9 cellular contexts compared by ENCODE assay signal in the genomic region with DNA sequence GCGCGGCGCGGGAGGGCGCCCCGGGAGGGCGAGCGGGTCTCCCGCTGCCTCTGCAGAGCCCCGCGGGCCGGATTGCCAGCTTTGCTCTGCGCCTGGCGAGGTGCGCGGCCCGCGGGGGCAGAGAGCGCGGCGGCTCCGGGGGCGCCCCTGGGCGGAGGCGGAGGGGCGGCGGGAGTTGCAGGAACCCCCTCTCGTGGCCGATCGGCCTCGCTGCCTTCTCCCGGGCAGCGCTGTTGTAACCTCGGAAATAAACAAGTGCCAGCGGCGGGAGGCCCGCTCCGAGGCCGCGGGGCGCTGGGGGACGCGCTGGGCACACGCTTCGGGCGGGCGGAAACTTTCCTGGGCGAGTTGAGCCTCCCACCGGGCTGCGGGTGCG. TPM values are rescaled to one million over a fixed set of nuclear protein-coding genes. Genes with fewer than 3 reads are reported as not detected.
A peak's percentile ranks its signal among the peaks of the same experiment; 100 is the strongest.
DNase-seq lines count a peak whose midpoint lies in the region; ATAC-seq and TF ChIP-seq lines count a peak whose summit lies in the region.
"Had no signal": no experiment of that assay in that cellular context is flagged by ENCODE, and none has a peak within 500 bp of the region (broad histone marks: within the 10 kb centered on the region; RNA-seq: fewer than 3 reads in every experiment).

No MANE protein-coding gene starts in this region.

- intact Hi-C loops in activated CD8-positive, alpha-beta T cell treated with anti-CD3 and anti-CD28 coated beads for 36 hours (cut with micrococcal nuclease): no loop called here
- intact Hi-C loops in breast epithelium (cut with DNase I; ENCODE audit: low total_unique reads): no loop called here

- peak; percentile 51 for ATAC-seq in activated CD8-positive, alpha-beta T cell treated with anti-CD3 and anti-CD28 coated beads, Interleukin-2, amount 10 ng/mL, durations not matched to agents 7 days and 5 days
- ATAC-seq in activated CD8-positive, alpha-beta T cell treated with anti-CD3 and anti-CD28 coated beads for 36 hours: no peak
- ATAC-seq in upper lobe of left lung (ENCODE audit: low FRiP score in 2 of 2): peak in 1 of 2 donors; percentile 23
- no peak for ATAC-seq in GM18505 (IDR thresholded peaks at IDR 0.05; ENCODE audit: unreplicated experiment)

- WGBS in upper lobe of left lung, 2 donors: 0% methylated on average over 2 of the region's 51 CpGs; no CpG with 5 or more reads in 1 of the 2 donors

- H3K4me3 ChIP-seq in breast epithelium (peak overlapping the region; percentile 17 to 68 (median 50)), upper lobe of left lung (peak overlapping the region in 3 of 4 donors; percentile 30 to 45 (median 30))

- H3K4me1 ChIP-seq in breast epithelium (no peaks in the 10 kb centered on the region), upper lobe of left lung (peaks cover 0 to 25% (median 9%) of the 10 kb centered on the region in 4 donors)

- no peak for TF ChIP-seq POLR2A in breast epithelium (IDR thresholded peaks at IDR 0.05)
- TF ChIP-seq POLR2A in upper lobe of left lung (IDR thresholded peaks at IDR 0.05): no peak
- no peak for TF ChIP-seq POLR2A in GM18505 (IDR thresholded peaks at IDR 0.05; ENCODE audit: borderline replicate concordance, extremely low read depth, insufficient read depth, insufficient read length)

- no peak overlapping the region for H3K27ac Mint-ChIP-seq in activated CD8-positive, alpha-beta T cell treated with anti-CD3 and anti-CD28 coated beads, Interleukin-2, amount 10 ng/mL, durations not matched to agents 7 days and 5 days
- no peak overlapping the region for H3K27ac Mint-ChIP-seq in activated CD8-positive, alpha-beta T cell treated with anti-CD3 and anti-CD28 coated beads for 36 hours

- peaks cover 43% of the 10 kb centered on the region for H3K27me3 Mint-ChIP-seq in activated CD8-positive, alpha-beta T cell treated with anti-CD3 and anti-CD28 coated beads, Interleukin-2, amount 10 ng/mL, durations not matched to agents 7 days and 5 days (ENCODE audit: low read depth)
- peaks cover 43% of the 10 kb centered on the region for H3K27me3 Mint-ChIP-seq in activated CD8-positive, alpha-beta T cell treated with anti-CD3 and anti-CD28 coated beads for 36 hours

- CTCF ChIA-PET in activated CD8-positive, alpha-beta T cell treated with anti-CD3 and anti-CD28 coated beads, Interleukin-2, amount 10 ng/mL, durations not matched to agents 7 days and 5 days (lab: Charles Lee): no interaction called here
- CTCF ChIA-PET in activated CD8-positive, alpha-beta T cell treated with anti-CD3 and anti-CD28 coated beads for 36 hours (lab: Charles Lee): interaction anchor here (1.0 to 1.8 kb wide), 2 partner anchors 9 to 24 kb away, joined by 5 to 8 read pairs; no protein-coding TSS in a partner anchor

- H3K36me3 Mint-ChIP-seq in activated CD8-positive, alpha-beta T cell treated with anti-CD3 and anti-CD28 coated beads, Interleukin-2, amount 10 ng/mL, durations not matched to agents 7 days and 5 days (ENCODE audit: low read depth): no peaks in the 10 kb centered on the region
- no peaks in the 10 kb centered on the region for H3K36me3 Mint-ChIP-seq in activated CD8-positive, alpha-beta T cell treated with anti-CD3 and anti-CD28 coated beads for 36 hours (ENCODE audit: low read depth)

- H3K36me3 ChIP-seq in breast epithelium: no peaks in the 10 kb centered on the region
- H3K36me3 ChIP-seq in upper lobe of left lung: no peaks in the 10 kb centered on the region

- TF ChIP-seq CTCF in activated CD8-positive, alpha-beta T cell treated with anti-CD3 and anti-CD28 coated beads for 36 hours (IDR thresholded peaks at IDR 0.05): no peak
- no peak for TF ChIP-seq CTCF in breast epithelium (IDR thresholded peaks at IDR 0.05)
- no peak for TF ChIP-seq CTCF in upper lobe of left lung (IDR thresholded peaks at IDR 0.05)

- no peaks in the 10 kb centered on the region for H3K4me1 Mint-ChIP-seq in activated CD8-positive, alpha-beta T cell treated with anti-CD3 and anti-CD28 coated beads, Interleukin-2, amount 10 ng/mL, durations not matched to agents 7 days and 5 days (ENCODE audit: low read depth)
- H3K4me1 Mint-ChIP-seq in activated CD8-positive, alpha-beta T cell treated with anti-CD3 and anti-CD28 coated beads for 36 hours (ENCODE audit: low read depth): no peaks in the 10 kb centered on the region

- H3K4me3 Mint-ChIP-seq in activated CD8-positive, alpha-beta T cell treated with anti-CD3 and anti-CD28 coated beads, Interleukin-2, amount 10 ng/mL, durations not matched to agents 7 days and 5 days: no peak overlapping the region
- H3K4me3 Mint-ChIP-seq in activated CD8-positive, alpha-beta T cell treated with anti-CD3 and anti-CD28 coated beads for 36 hours: no peak overlapping the region

- TF ChIP-seq EP300 in upper lobe of left lung (IDR thresholded peaks at IDR 0.05): no peak

- no peaks in the 10 kb centered on the region for H3K9me3 ChIP-seq in breast epithelium
- no peaks in the 10 kb centered on the region for H3K9me3 ChIP-seq in upper lobe of left lung

- POLR2A ChIA-PET in activated CD8-positive, alpha-beta T cell treated with anti-CD3 and anti-CD28 coated beads, Interleukin-2, amount 10 ng/mL, durations not matched to agents 7 days and 5 days (lab: Charles Lee): no interaction called here
- POLR2A ChIA-PET in activated CD8-positive, alpha-beta T cell treated with anti-CD3 and anti-CD28 coated beads for 36 hours (lab: Charles Lee): interaction anchor here (0.5 kb wide), 1 partner anchor 84 kb away, joined by 3 read pairs; no protein-coding TSS in a partner anchor

- H3K9me3 Mint-ChIP-seq in activated CD8-positive, alpha-beta T cell treated with anti-CD3 and anti-CD28 coated beads, Interleukin-2, amount 10 ng/mL, durations not matched to agents 7 days and 5 days (ENCODE audit: insufficient read depth): no peaks in the 10 kb centered on the region
- peaks cover under 1% of the 10 kb centered on the region for H3K9me3 Mint-ChIP-seq in activated CD8-positive, alpha-beta T cell treated with anti-CD3 and anti-CD28 coated beads for 36 hours

- peaks cover 4 to 57% of the 10 kb centered on the region in 2 donors for H3K27me3 ChIP-seq in breast epithelium
- peaks cover 0 to 32% (median 16%) of the 10 kb centered on the region in 4 donors for H3K27me3 ChIP-seq in upper lobe of left lung

- H3K27ac ChIP-seq in breast epithelium (no peak overlapping the region), upper lobe of left lung (no peak overlapping the region)

- DNase-seq in activated CD8-positive, alpha-beta T cell treated with anti-CD3 and anti-CD28 coated beads, Interleukin-2, amount 10 ng/mL, durations not matched to agents 7 days and 5 days: no peak
- DNase-seq in activated CD8-positive, alpha-beta T cell treated with anti-CD3 and anti-CD28 coated beads for 36 hours: no peak
- no peak for DNase-seq in breast epithelium (ENCODE audit: low spot score in 2 of 2)
- DNase-seq in iPS-NIHi7 (ENCODE audit: extremely low spot score): peak; percentile 65
- DNase-seq in upper lobe of left lung: peak in 1 of 2 donors; percentile 78
- no peak for DNase-seq in GM19238 (ENCODE audit: insufficient read length, low spot score)
- DNase-seq in NCI-H82 treated with DMSO at 0.1 percent for 48 hours (lab: John Stamatoyannopoulos, UW; ENCODE audit: unreplicated experiment): no peak
- DNase-seq: NCI-H1694 had no signal

RNA-seq across cellular contexts. Expression of a gene that starts 1.2 kb away (rescaled TPM):
- total RNA-seq in activated CD8-positive, alpha-beta T cell treated with anti-CD3 and anti-CD28 coated beads, Interleukin-2, amount 10 ng/mL, durations not matched to agents 7 days and 5 days: under 1 TPM; 0.05 to 0.13 TPM
- under 1 TPM; 0.11 to 0.18 TPM for total RNA-seq in activated CD8-positive, alpha-beta T cell treated with anti-CD3 and anti-CD28 coated beads for 36 hours
- total RNA-seq in breast epithelium (under 1 TPM in 1 of 3 donors, not detected in 2; under 0.01 TPM), upper lobe of left lung (1 to 10 TPM in 1 of 6 donors, under 1 TPM in 4, not detected in 1; 0.20 to 1.0 (median 0.40) TPM)
